12 cellular contexts compared by ENCODE assay signal in genomic region chr10:25501912-25502311, GRCh38.
"Had no signal": no experiment of that assay in that cellular context is flagged by ENCODE, and none has a peak within 500 bp of the region (broad histone marks: within the 10 kb centered on the region; RNA-seq: fewer than 3 reads in every experiment).

No MANE protein-coding gene starts in this region.

- H3K27ac ChIP-seq: brain microvascular endothelial cell, prostate gland, sigmoid colon, transverse colon had no signal

- ATAC-seq: left lobe of liver had no signal

- H3K4me3 ChIP-seq: prostate gland, sigmoid colon, transverse colon had no signal

- H3K36me3 ChIP-seq: brain microvascular endothelial cell, prostate gland, sigmoid colon, transverse colon had no signal

- H3K27me3 ChIP-seq: brain microvascular endothelial cell, sigmoid colon, transverse colon had no signal

- DNase-seq: activated CD4-positive, alpha-beta T cell treated with anti-CD3 and anti-CD28 coated beads, Interleukin-2, amount 10 ng/mL, durations not matched to agents 7 days and 5 days; activated CD8-positive, alpha-beta memory T cell treated with anti-CD3 and anti-CD28 coated beads for 24 hours; activated naive CD8-positive, alpha-beta T cell treated with anti-CD3 and anti-CD28 coated beads for 36 hours; anterior cingulate cortex; brain microvascular endothelial cell; effector memory CD4-positive, alpha-beta T cell; sigmoid colon; stimulated activated CD4-positive, alpha-beta T cell treated with anti-CD3 and anti-CD28 coated beads, Interleukin-12 subunit alpha, Interleukin-12 subunit beta, amount 100 ng/mL, for 4 hours; stimulated activated CD4-positive, alpha-beta T cell treated with anti-CD3 and anti-CD28 coated beads, Interleukin-2, amount 100 ng/mL, for 24 hours; transverse colon had no signal

- H3K4me1 ChIP-seq: prostate gland, transverse colon had no signal
